ENCODE assay signal across 7 cellular contexts in the genomic region with DNA sequence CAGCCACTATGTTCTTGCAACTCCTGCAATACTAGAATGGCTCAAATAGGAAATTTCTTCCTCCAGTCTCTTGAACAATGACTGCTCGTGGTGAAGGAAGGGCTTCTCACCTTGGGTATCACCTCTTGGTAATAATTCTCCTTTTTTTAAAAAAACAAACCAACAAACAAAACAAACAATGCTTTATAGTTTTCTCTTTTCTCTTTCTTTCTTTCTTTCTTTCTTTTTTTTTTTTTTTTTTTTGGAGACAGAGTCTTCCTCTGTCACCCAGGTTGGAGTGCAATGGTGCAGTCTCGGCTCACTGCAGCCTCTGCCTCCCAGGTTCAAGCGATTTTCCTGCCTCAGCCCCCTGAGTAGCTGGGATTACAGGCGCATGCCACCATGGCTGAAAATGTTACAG. TPM values are rescaled to one million over a fixed set of nuclear protein-coding genes. Genes with fewer than 3 reads are reported as not detected.
DNase-seq lines count a peak whose midpoint lies in the region; ATAC-seq and TF ChIP-seq lines count a peak whose summit lies in the region.
"Not testable (repeated sequence)": the region's sequence is repeated elsewhere in the genome, so short reads cannot be mapped to it uniquely, and the experiment has no call there.
"Had no signal": no experiment of that assay in that cellular context is flagged by ENCODE, and none has a peak within 500 bp of the region (broad histone marks: within the 10 kb centered on the region; RNA-seq: fewer than 3 reads in every experiment).

No MANE protein-coding gene starts in this region.

- peaks cover 26% of the 10 kb centered on the region for H3F3A ChIP-seq in PC-9 (ENCODE audit: insufficient read depth, low read depth)

- H3K27ac ChIP-seq in DND-41 (ENCODE audit: low read length) = peak overlapping the region; percentile 42
- H3K27ac ChIP-seq in PC-9 = not testable (repeated sequence)

- H3K36me3 Mint-ChIP-seq in activated T-cell treated with anti-CD3 and anti-CD28 coated beads, Interleukin-2, amount 50 U/mL, for 72 hours (ENCODE audit: insufficient read depth in 2 of 2); dendritic cell treated with granulocyte-macrophage colony-stimulating factor and Interleukin-4, amounts not matched to agents 40 ng/mL and 50 ng/mL, for 4 days (ENCODE audit: low read depth); naive B cell; stimulated activated naive B cell treated with anti-CD40 and anti-IgM and Interleukin-4, amounts not matched to agents 10 μg/mL and 1 μg/mL and 100 μg/mL, for 72 hours: not testable (repeated sequence)

- not testable (repeated sequence) for H3K9me3 Mint-ChIP-seq in activated T-cell treated with anti-CD3 and anti-CD28 coated beads, Interleukin-2, amount 50 U/mL, for 72 hours; dendritic cell treated with granulocyte-macrophage colony-stimulating factor and Interleukin-4, amounts not matched to agents 40 ng/mL and 50 ng/mL, for 4 days; naive B cell; stimulated activated naive B cell treated with anti-CD40 and anti-IgM and Interleukin-4, amounts not matched to agents 10 μg/mL and 1 μg/mL and 100 μg/mL, for 72 hours

- H3K9me2 ChIP-seq in PC-9 (ENCODE audit: insufficient read depth) = not testable (repeated sequence)

- H3K79me2 ChIP-seq in DND-41 (ENCODE audit: insufficient read depth, low read length) = peaks cover 12% of the 10 kb centered on the region
- H3K79me2 ChIP-seq in PC-9 (ENCODE audit: low read depth) = peaks cover 12% of the 10 kb centered on the region

- H3K4me2 ChIP-seq in DND-41 (ENCODE audit: insufficient read depth, low read length) (peak overlapping the region; percentile 46; the same call in 1 of the 2 replicates), PC-9 (peak overlapping the region; percentile 5; the same call in 1 of the 2 replicates)

- DNase-seq in DND-41; PC-9; activated T-cell treated with anti-CD3 and anti-CD28 coated beads, Interleukin-2, amount 50 U/mL, for 72 hours; naive B cell; stimulated activated naive B cell treated with anti-CD40 and anti-IgM and Interleukin-4, amounts not matched to agents 10 μg/mL and 1 μg/mL and 100 μg/mL, for 72 hours: not testable (repeated sequence)

- not testable (repeated sequence) for H3K27me3 ChIP-seq in DND-41 (ENCODE audit: insufficient read depth, low read length, poor library complexity); PC-9 (ENCODE audit: insufficient read depth, low read depth)

- not testable (repeated sequence) for ATAC-seq in DND-41 (ENCODE audit: insufficient read depth, low read depth); activated T-cell treated with anti-CD3 and anti-CD28 coated beads, Interleukin-2, amount 50 U/mL, for 72 hours (replicated peaks in 1 of 2); naive B cell (ENCODE audit: low read depth in 2 of 2); stimulated activated naive B cell treated with anti-CD40 and anti-IgM and Interleukin-4, amounts not matched to agents 10 μg/mL and 1 μg/mL and 100 μg/mL, for 72 hours (replicated peaks)

- H3K27ac Mint-ChIP-seq in activated T-cell treated with anti-CD3 and anti-CD28 coated beads, Interleukin-2, amount 50 U/mL, for 72 hours = peak overlapping the region; percentile 94
- H3K27ac Mint-ChIP-seq in dendritic cell treated with granulocyte-macrophage colony-stimulating factor and Interleukin-4, amounts not matched to agents 40 ng/mL and 50 ng/mL, for 4 days = peak overlapping the region; percentile 30
- H3K27ac Mint-ChIP-seq in naive B cell = peak overlapping the region; percentile 23 to 92 (median 82)
- H3K27ac Mint-ChIP-seq in stimulated activated naive B cell treated with anti-CD40 and anti-IgM and Interleukin-4, amounts not matched to agents 10 μg/mL and 1 μg/mL and 100 μg/mL, for 72 hours = peak overlapping the region; percentile 91

- intact Hi-C loops in PC-9 (cut with micrococcal nuclease; ENCODE audit: unreplicated experiment); dendritic cell treated with granulocyte-macrophage colony-stimulating factor and Interleukin-4, amounts not matched to agents 40 ng/mL and 50 ng/mL, for 4 days (cut with micrococcal nuclease): not testable (repeated sequence)

- H2AFZ ChIP-seq in DND-41 (ENCODE audit: low read depth, low read length) = peak overlapping the region; percentile 73
- H2AFZ ChIP-seq in PC-9 = not testable (repeated sequence)

- H3K9ac ChIP-seq in DND-41 (ENCODE audit: low read depth, low read length) = not testable (repeated sequence)

- not testable (repeated sequence) for H3K9me3 ChIP-seq in DND-41 (ENCODE audit: insufficient read depth, low read length, severe bottlenecking); PC-9 (ENCODE audit: insufficient read depth, low read depth)

- peaks cover 46% of the 10 kb centered on the region for H3K4me1 Mint-ChIP-seq in activated T-cell treated with anti-CD3 and anti-CD28 coated beads, Interleukin-2, amount 50 U/mL, for 72 hours (ENCODE audit: low read depth)
- H3K4me1 Mint-ChIP-seq in dendritic cell treated with granulocyte-macrophage colony-stimulating factor and Interleukin-4, amounts not matched to agents 40 ng/mL and 50 ng/mL, for 4 days (ENCODE audit: low read depth) = peaks cover 26% of the 10 kb centered on the region
- H3K4me1 Mint-ChIP-seq in naive B cell = peaks cover 37 to 43% (median 37%) of the 10 kb centered on the region in 3 donors
- H3K4me1 Mint-ChIP-seq in stimulated activated naive B cell treated with anti-CD40 and anti-IgM and Interleukin-4, amounts not matched to agents 10 μg/mL and 1 μg/mL and 100 μg/mL, for 72 hours = peaks cover 31 to 39% of the 10 kb centered on the region in 2 donors

- H3K4me1 ChIP-seq in DND-41 (ENCODE audit: insufficient read depth, low read length) (peaks cover 29% of the 10 kb centered on the region), PC-9 (replicated peaks; ENCODE audit: insufficient read depth) (peaks cover 17% of the 10 kb centered on the region)

- BruUV-seq in PC-9 (replicated peaks; lab: Mats Ljungman, UMichigan) = not testable (repeated sequence)

- POLR2A ChIA-PET in PC-9 (lab: Charles Lee; ENCODE audit: unreplicated experiment) = interaction anchor here (0.5 kb wide), 1 partner anchor 482 kb away, joined by 3 read pairs; the partner anchor contains the start of gene GNAI3

- H3K27me3 Mint-ChIP-seq in activated T-cell treated with anti-CD3 and anti-CD28 coated beads, Interleukin-2, amount 50 U/mL, for 72 hours (ENCODE audit: low read depth); dendritic cell treated with granulocyte-macrophage colony-stimulating factor and Interleukin-4, amounts not matched to agents 40 ng/mL and 50 ng/mL, for 4 days; naive B cell; stimulated activated naive B cell treated with anti-CD40 and anti-IgM and Interleukin-4, amounts not matched to agents 10 μg/mL and 1 μg/mL and 100 μg/mL, for 72 hours: not testable (repeated sequence)

- CTCF ChIA-PET in PC-9 (lab: Charles Lee) = interaction anchor here (0.6 to 1.5 kb wide), 2 partner anchors 19 to 430 kb away, joined by 3 to 6 read pairs; no protein-coding TSS in a partner anchor

- H3K36me3 ChIP-seq in DND-41 (ENCODE audit: insufficient read depth, low read length); PC-9 (ENCODE audit: low read depth): not testable (repeated sequence)

- not testable (repeated sequence) for H4K20me1 ChIP-seq in DND-41 (ENCODE audit: insufficient read depth, low read length); PC-9 (ENCODE audit: insufficient read depth)

- H3K4me3 Mint-ChIP-seq in activated T-cell treated with anti-CD3 and anti-CD28 coated beads, Interleukin-2, amount 50 U/mL, for 72 hours = peak overlapping the region; percentile 87 to 95
- H3K4me3 Mint-ChIP-seq in dendritic cell treated with granulocyte-macrophage colony-stimulating factor and Interleukin-4, amounts not matched to agents 40 ng/mL and 50 ng/mL, for 4 days = not testable (repeated sequence)
- H3K4me3 Mint-ChIP-seq in naive B cell = peak overlapping the region; percentile 63 to 88 (median 68)
- H3K4me3 Mint-ChIP-seq in stimulated activated naive B cell treated with anti-CD40 and anti-IgM and Interleukin-4, amounts not matched to agents 10 μg/mL and 1 μg/mL and 100 μg/mL, for 72 hours = peak overlapping the region; percentile 71 to 73

- TF ChIP-seq CTCF in DND-41 (IDR thresholded peaks at IDR 0.05; ENCODE audit: borderline replicate concordance, extremely low read depth, low read length, poor library complexity, severe bottlenecking); PC-9 (conservative IDR thresholded peaks at IDR 0.05): not testable (repeated sequence)

- not testable (repeated sequence) for H3K4me3 ChIP-seq in DND-41 (ENCODE audit: low read depth in 1 of 2, low read length in 2 of 2); PC-9

RNA-seq across cellular contexts. Expression of gene STRIP1, which starts 3.7 kb away (rescaled TPM):
- 32.1 and 36.5 TPM in 2 replicates for total RNA-seq in PC-9 (2021)
- 10 to 100 TPM; 35.8 to 41.0 TPM for total RNA-seq in activated T-cell treated with anti-CD3 and anti-CD28 coated beads, Interleukin-2, amount 50 U/mL, for 72 hours
- polyA plus RNA-seq in naive B cell (ENCODE audit: low read depth in 6 of 6) = 10 to 100 TPM; 19.3 to 45.4 (median 24.1) TPM

RNA-seq across cellular contexts. Expression of gene ALX3, which starts 39.8 kb away (rescaled TPM):
- not detected in 2 replicates for total RNA-seq in PC-9 (2021)
- total RNA-seq in activated T-cell treated with anti-CD3 and anti-CD28 coated beads, Interleukin-2, amount 50 U/mL, for 72 hours = not detected
- not detected for polyA plus RNA-seq in naive B cell (ENCODE audit: low read depth in 6 of 6)
- total RNA-seq: liver had no signal
- polyA plus RNA-seq: liver had no signal

RNA-seq across cellular contexts. Expression of gene AHCYL1, which starts 46.1 kb away (rescaled TPM):
- total RNA-seq in PC-9 (2021) = 143 and 147 TPM in 2 replicates
- total RNA-seq in activated T-cell treated with anti-CD3 and anti-CD28 coated beads, Interleukin-2, amount 50 U/mL, for 72 hours = 100 to 1,000 TPM in 1 of 2 donors, 10 to 100 TPM in 1; 87.0 to 101 TPM
- 10 to 100 TPM; 46.9 to 62.0 (median 57.5) TPM for polyA plus RNA-seq in naive B cell (ENCODE audit: low read depth in 6 of 6)

Comparison
In these comparisons a context has a peak if more than half of its experiments do, and no peak if none do; other contexts are left out.
1. H3K27ac Mint-ChIP-seq: peak in every context shown above with its lines; median percentile 94 in activated T-cell treated with anti-CD3 and anti-CD28 coated beads, Interleukin-2, amount 50 U/mL, for 72 hours; 91 in stimulated activated naive B cell treated with anti-CD40 and anti-IgM and Interleukin-4, amounts not matched to agents 10 μg/mL and 1 μg/mL and 100 μg/mL, for 72 hours; 82 in naive B cell; 30 in dendritic cell treated with granulocyte-macrophage colony-stimulating factor and Interleukin-4, amounts not matched to agents 40 ng/mL and 50 ng/mL, for 4 days.